8 cellular contexts compared by ENCODE assay signal in the genomic region with DNA sequence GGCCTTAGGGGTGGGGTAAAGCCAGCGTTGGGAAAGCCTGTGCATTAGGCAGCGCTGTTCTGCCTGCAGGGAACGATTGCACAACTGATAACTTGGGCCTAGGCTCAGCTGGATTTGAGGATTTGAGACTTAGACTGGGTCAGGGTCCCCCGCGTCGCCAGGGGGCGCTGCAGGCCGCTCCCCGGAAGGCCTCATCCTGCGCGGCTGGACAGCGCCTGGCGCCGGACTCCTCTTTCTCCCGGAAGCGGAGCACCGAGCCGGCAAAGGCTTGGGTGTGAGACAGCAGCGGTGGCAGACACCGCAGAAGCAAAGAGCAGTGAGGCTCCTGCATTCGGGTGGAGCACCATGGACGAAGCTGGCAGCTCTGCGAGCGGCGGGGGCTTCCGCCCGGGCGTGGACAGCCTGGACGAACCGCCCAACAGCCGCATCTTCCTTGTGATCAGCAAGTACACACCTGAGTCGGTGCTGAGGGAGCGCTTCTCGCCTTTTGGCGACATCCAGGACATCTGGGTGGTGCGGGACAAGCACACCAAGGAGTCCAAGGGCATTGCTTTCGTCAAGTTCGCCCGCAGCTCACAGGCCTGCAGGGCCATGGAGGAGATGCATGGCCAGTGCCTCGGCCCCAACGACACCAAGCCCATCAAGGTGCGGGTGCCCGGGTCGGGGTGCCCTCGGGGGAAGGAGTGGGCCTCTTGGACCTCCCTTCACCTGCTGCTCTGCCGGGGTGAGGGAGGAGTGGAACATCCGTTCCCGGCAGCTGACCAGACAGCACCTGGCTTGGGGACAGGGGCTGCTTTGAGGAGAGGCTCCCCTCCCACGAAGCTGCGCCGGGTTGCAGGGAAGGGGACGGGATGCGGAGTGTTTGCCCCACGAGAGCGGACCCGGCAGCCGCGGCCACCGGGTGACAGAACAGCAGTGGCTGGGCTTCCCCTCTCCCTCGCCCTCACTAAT. TPM values are rescaled to one million over a fixed set of nuclear protein-coding genes. Genes with fewer than 3 reads are reported as not detected.
DNase-seq lines count a peak whose midpoint lies in the region; ATAC-seq and TF ChIP-seq lines count a peak whose summit lies in the region.

A gene with protein sequence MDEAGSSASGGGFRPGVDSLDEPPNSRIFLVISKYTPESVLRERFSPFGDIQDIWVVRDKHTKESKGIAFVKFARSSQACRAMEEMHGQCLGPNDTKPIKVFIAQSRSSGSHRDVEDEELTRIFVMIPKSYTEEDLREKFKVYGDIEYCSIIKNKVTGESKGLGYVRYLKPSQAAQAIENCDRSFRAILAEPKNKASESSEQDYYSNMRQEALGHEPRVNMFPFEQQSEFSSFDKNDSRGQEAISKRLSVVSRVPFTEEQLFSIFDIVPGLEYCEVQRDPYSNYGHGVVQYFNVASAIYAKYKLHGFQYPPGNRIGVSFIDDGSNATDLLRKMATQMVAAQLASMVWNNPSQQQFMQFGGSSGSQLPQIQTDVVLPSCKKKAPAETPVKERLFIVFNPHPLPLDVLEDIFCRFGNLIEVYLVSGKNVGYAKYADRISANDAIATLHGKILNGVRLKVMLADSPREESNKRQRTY (plus strand): TSS at position 236 of the 951 bp plus-strand sequence. CDS start 110 bp downstream, at position 346.

- H3K27me3 ChIP-seq in mucosa of rectum (ENCODE audit: control insufficient read depth in 2 of 2, insufficient read depth in 2 of 2, low read length in 2 of 2): no peaks in the 10 kb centered on the region

- H3K9ac ChIP-seq in mucosa of rectum (ENCODE audit: low read depth in 1 of 2, low read length in 2 of 2): peak within 1 kb of the TSS; percentile 75 to 91

- peaks cover 0 to 7% of the 10 kb centered on the region in 2 donors for H3K4me1 ChIP-seq in mucosa of rectum (ENCODE audit: control insufficient read depth in 2 of 2, insufficient read depth in 2 of 2, low read length in 2 of 2)

- peak within 1 kb of the TSS; percentile 76 to 86 for H3K27ac ChIP-seq in mucosa of rectum (ENCODE audit: low read depth in 2 of 2, low read length in 2 of 2)

- ATAC-seq in GM21526 (IDR thresholded peaks at IDR 0.05; ENCODE audit: low FRiP score, unreplicated experiment): peak; percentile 90

- peak; percentile 59 for DNase-seq in DMS153 treated with DMSO at 0.1 percent for 48 hours (lab: John Stamatoyannopoulos, UW; ENCODE audit: unreplicated experiment)
- peak; percentile 86 for DNase-seq in HuH-7.5 (ENCODE audit: low spot score)
- peak; percentile 95 for DNase-seq in OCI-M1 (lab: John Stamatoyannopoulos, UW)
- DNase-seq in activated T-cell treated with anti-CD3 and anti-CD28 coated beads for 24 hours (ENCODE audit: low read depth): peak; percentile 80
- DNase-seq in epithelial cell of proximal tubule (ENCODE audit: low read depth): peak; percentile 43
- peak; percentile 91 for DNase-seq in stimulated activated CD8-positive, alpha-beta memory T cell treated with anti-CD3 and anti-CD28 coated beads, Interleukin-4, amount 100 ng/mL, for 48 hours

- peak within 1 kb of the TSS; percentile 94 for H3K4me3 ChIP-seq in epithelial cell of proximal tubule (ENCODE audit: low read depth, low read length)
- H3K4me3 ChIP-seq in mucosa of rectum (ENCODE audit: low read length in 2 of 2): peak within 1 kb of the TSS; percentile 71 to 98

- TF ChIP-seq CTCF in epithelial cell of proximal tubule (conservative IDR thresholded peaks at IDR 0.05; ENCODE audit: low read depth, low read length): peak; percentile 95

- peaks cover 5 to 6% of the 10 kb centered on the region in 2 donors for H3K36me3 ChIP-seq in mucosa of rectum (ENCODE audit: control insufficient read depth in 2 of 2, insufficient read depth in 2 of 2, low read length in 2 of 2)

- no peaks in the 10 kb centered on the region for H3K9me3 ChIP-seq in mucosa of rectum (ENCODE audit: control insufficient read depth in 2 of 2, low read length in 2 of 2)

RNA-seq across cellular contexts. Expression of the gene that starts here (rescaled TPM):
- 10.2 and 11.7 TPM in 2 replicates for total RNA-seq in epithelial cell of proximal tubule

Comparison
In these comparisons a context has a peak if more than half of its experiments do, and no peak if none do; other contexts are left out.
1. Peak in every context shown above with its lines: DNase-seq, ATAC-seq, H3K4me3 ChIP-seq and H3K27ac ChIP-seq.
2. DNase-seq: peak in every context shown above with its lines; median percentile 95 in OCI-M1; 91 in stimulated activated CD8-positive, alpha-beta memory T cell treated with anti-CD3 and anti-CD28 coated beads, Interleukin-4, amount 100 ng/mL, for 48 hours; 86 in HuH-7.5; 80 in activated T-cell treated with anti-CD3 and anti-CD28 coated beads for 24 hours; 59 in DMS153 treated with DMSO at 0.1 percent for 48 hours; 43 in epithelial cell of proximal tubule.